ENCODE assay signal across 8 cellular contexts in genomic region chr19:48635263-48635965, GRCh38. TPM values are rescaled to one million over a fixed set of nuclear protein-coding genes. Genes with fewer than 3 reads are reported as not detected.
DNase-seq lines count a peak whose midpoint lies in the region; ATAC-seq, FAIRE-seq and TF ChIP-seq lines count a peak whose summit lies in the region.

No MANE protein-coding gene starts in this region.

- H3K9me3 ChIP-seq in endothelial cell of umbilical vein (replicated peaks; ENCODE audit: control insufficient read depth, insufficient read depth, low read length) (no peaks in the 10 kb centered on the region), muscle layer of duodenum (ENCODE audit: control insufficient read depth in 1 of 2, low read length in 2 of 2) (no peaks in the 10 kb centered on the region)

- peak overlapping the region; percentile 37 for H3K4me2 ChIP-seq in endothelial cell of umbilical vein (ENCODE audit: insufficient read depth, low read length)

- H3K27me3 ChIP-seq in endothelial cell of umbilical vein (ENCODE audit: control insufficient read depth in 2 of 2, insufficient read depth in 2 of 2, low read length in 2 of 2) (peaks cover 3 to 13% of the 10 kb centered on the region in 2 experiments), muscle layer of duodenum (ENCODE audit: low read depth, low read length) (no peaks in the 10 kb centered on the region)

- H3K9me1 ChIP-seq in endothelial cell of umbilical vein (replicated peaks; ENCODE audit: control insufficient read depth, extremely low read depth, insufficient read depth, low read length) = no peaks in the 10 kb centered on the region

- H3K4me1 Mint-ChIP-seq in activated CD8-positive, alpha-beta memory T cell treated with anti-CD3 and anti-CD28 coated beads, Interleukin-2, amount 10 ng/mL, durations not matched to agents 7 days and 5 days = peaks cover 48% of the 10 kb centered on the region

- H3K4me3 Mint-ChIP-seq in activated CD8-positive, alpha-beta memory T cell treated with anti-CD3 and anti-CD28 coated beads, Interleukin-2, amount 10 ng/mL, durations not matched to agents 7 days and 5 days = peak overlapping the region; percentile 98

- no peaks in the 10 kb centered on the region for H3K36me3 ChIP-seq in endothelial cell of umbilical vein (ENCODE audit: control insufficient read depth in 2 of 2, extremely low read depth in 1 of 2, insufficient read depth in 2 of 2, low read length in 2 of 2)
- peaks cover 4 to 9% of the 10 kb centered on the region in 2 donors for H3K36me3 ChIP-seq in muscle layer of duodenum (ENCODE audit: control insufficient read depth in 1 of 2, insufficient read depth in 2 of 2, low read length in 2 of 2)

- DNase-seq in GM13977 (ENCODE audit: low spot score) (peak; percentile 93), NCI-H510A treated with DMSO at 0.1 percent for 48 hours (lab: John Stamatoyannopoulos, UW) (peak; percentile 50), endothelial cell of umbilical vein (ENCODE audit: low read depth, low spot score) (peak; percentile 53)
- DNase-seq in activated CD8-positive, alpha-beta memory T cell treated with anti-CD3 and anti-CD28 coated beads, Interleukin-2, amount 10 ng/mL, durations not matched to agents 7 days and 5 days = peak; percentile 80
- DNase-seq in stimulated activated naive CD4-positive, alpha-beta T cell (lab: John Stamatoyannopoulos, UW) = peak; percentile 46 to 84 (median 74)

- peaks cover 3% of the 10 kb centered on the region for H3K36me3 Mint-ChIP-seq in activated CD8-positive, alpha-beta memory T cell treated with anti-CD3 and anti-CD28 coated beads, Interleukin-2, amount 10 ng/mL, durations not matched to agents 7 days and 5 days

- TF ChIP-seq CTCF in 22Rv1 (IDR thresholded peaks at IDR 0.05) (no peak; the same call in 1 of the 2 replicates), GM13977 (IDR thresholded peaks at IDR 0.05; ENCODE audit: extremely low read depth, insufficient read depth, missing control alignments) (no peak), endothelial cell of umbilical vein (IDR thresholded peaks at IDR 0.05; ENCODE audit: extremely low read depth in 1 of 2, insufficient read depth in 1 of 2, low read depth in 1 of 2, low read length in 2 of 2) (no peak)

- peak overlapping the region; percentile 95 for H3K27ac Mint-ChIP-seq in activated CD8-positive, alpha-beta memory T cell treated with anti-CD3 and anti-CD28 coated beads, Interleukin-2, amount 10 ng/mL, durations not matched to agents 7 days and 5 days

- H3K27me3 Mint-ChIP-seq in activated CD8-positive, alpha-beta memory T cell treated with anti-CD3 and anti-CD28 coated beads, Interleukin-2, amount 10 ng/mL, durations not matched to agents 7 days and 5 days = peaks cover 2% of the 10 kb centered on the region

- CTCF ChIA-PET in activated CD8-positive, alpha-beta memory T cell treated with anti-CD3 and anti-CD28 coated beads, Interleukin-2, amount 10 ng/mL, durations not matched to agents 7 days and 5 days (lab: Charles Lee) = no interaction called here
- CTCF ChIA-PET in endothelial cell of umbilical vein (lab: Charles Lee) = no interaction called here

- H3K79me2 ChIP-seq in endothelial cell of umbilical vein (ENCODE audit: control insufficient read depth, insufficient read depth, low read length) = no peaks in the 10 kb centered on the region

- no peaks in the 10 kb centered on the region for H4K20me1 ChIP-seq in endothelial cell of umbilical vein (replicated peaks; ENCODE audit: control insufficient read depth, extremely low read depth, insufficient read depth, low read length)

- peak; percentile 10 for ATAC-seq in activated CD8-positive, alpha-beta memory T cell treated with anti-CD3 and anti-CD28 coated beads, Interleukin-2, amount 10 ng/mL, durations not matched to agents 7 days and 5 days
- ATAC-seq in HG03039 (IDR thresholded peaks at IDR 0.05; ENCODE audit: unreplicated experiment) = no peak

- FAIRE-seq in endothelial cell of umbilical vein (lab: Jason Lieb, UNC) = peak; percentile 63

- POLR2A ChIA-PET in endothelial cell of umbilical vein (lab: Charles Lee) = no interaction called here

- H3K4me1 ChIP-seq in endothelial cell of umbilical vein (ENCODE audit: control insufficient read depth, extremely low read depth, insufficient read depth, low read length) = peaks cover 34% of the 10 kb centered on the region
- peaks cover 24 to 51% of the 10 kb centered on the region in 2 donors for H3K4me1 ChIP-seq in muscle layer of duodenum (ENCODE audit: control insufficient read depth in 1 of 2, insufficient read depth in 2 of 2, low read length in 2 of 2)

- no peaks in the 10 kb centered on the region for H3K9me3 Mint-ChIP-seq in activated CD8-positive, alpha-beta memory T cell treated with anti-CD3 and anti-CD28 coated beads, Interleukin-2, amount 10 ng/mL, durations not matched to agents 7 days and 5 days (ENCODE audit: low read depth)

- BruUV-seq in endothelial cell of umbilical vein (replicated peaks; lab: Mats Ljungman, UMichigan) = no TSS peak

- H3K9ac ChIP-seq in endothelial cell of umbilical vein (replicated peaks; ENCODE audit: extremely low read depth, insufficient read depth, low read length) = peak overlapping the region; percentile 4

- in situ Hi-C loops in GM13977 (cut with MboI; ENCODE audit: low pct_unique_long_range_greater_than_20kb, low sequenced_read_pairs, unreplicated experiment) = loop anchor here (25.0 kb wide), 1 partner anchor 327 kb away; the partner anchor contains the start of genes BAX and FTL

- intact Hi-C loops in endothelial cell of umbilical vein (cut with micrococcal nuclease) = loop anchor here (5.0 to 10.0 kb wide), 2 partner anchors 337 to 359 kb away; partner anchors contain the start of genes GYS1 and RUVBL2

- H3K4me3 ChIP-seq in endothelial cell of umbilical vein (replicated peaks in 1 of 3; ENCODE audit: insufficient read depth in 1 of 3, low read depth in 1 of 3, low read length in 3 of 3) (peak overlapping the region in 1 of 3 experiments; percentile 34), muscle layer of duodenum (ENCODE audit: low read depth in 1 of 2, low read length in 2 of 2) (peak overlapping the region; percentile 71 to 96)

- dilution Hi-C loops in endothelial cell of umbilical vein (cut with MboI; ENCODE audit: extremely low pct_ligation_motif_present, low sequenced_read_pairs) = no loop called here

- H2AFZ ChIP-seq in endothelial cell of umbilical vein (ENCODE audit: low read depth, low read length) = peak overlapping the region; percentile 15

- H3K27ac ChIP-seq in 22Rv1 (peak overlapping the region; percentile 100), endothelial cell of umbilical vein (ENCODE audit: insufficient read depth, low read depth, low read length) (no peak overlapping the region), muscle layer of duodenum (ENCODE audit: low read length) (peak overlapping the region; percentile 98)

- no peak for TF ChIP-seq POLR2A in endothelial cell of umbilical vein (IDR thresholded peaks at IDR 0.05; ENCODE audit: low read depth, low read length)

RNA-seq across cellular contexts. Expression of gene DBP, which starts 1.8 kb away (rescaled TPM):
- total RNA-seq in activated CD8-positive, alpha-beta memory T cell treated with anti-CD3 and anti-CD28 coated beads, Interleukin-2, amount 10 ng/mL, durations not matched to agents 7 days and 5 days = 10 to 100 TPM; 11.3 to 18.0 TPM
- total RNA-seq in endothelial cell of umbilical vein = 0.78 and 1.5 TPM in 2 replicates
- polyA plus RNA-seq in endothelial cell of umbilical vein = 1.8 and 2.0 TPM in 2 replicates
- polyA plus RNA-seq in endothelial cell of umbilical vein (2011; cell fraction: cytosol; rRNA removed) = 0.80 and 1.8 TPM in 2 replicates
- polyA plus RNA-seq in endothelial cell of umbilical vein (2011; cell fraction: nucleus; rRNA removed) = 0.43 and 0.76 TPM in 2 replicates
- 0.75 and 1.6 TPM in 2 replicates for polyA plus RNA-seq in endothelial cell of umbilical vein (2012)
- 0.68 TPM in 1 of 2 replicates, not detected in the other for polyA minus RNA-seq in endothelial cell of umbilical vein
- polyA minus RNA-seq in endothelial cell of umbilical vein (2011; cell fraction: cytosol; rRNA and poly(A)+ RNA removed) = 9.1 TPM
- 0.29 and 0.48 TPM in 2 replicates for polyA minus RNA-seq in endothelial cell of umbilical vein (2011; cell fraction: nucleus; rRNA and poly(A)+ RNA removed)

RNA-seq across cellular contexts. Expression of gene CA11, which starts 10.6 kb away (rescaled TPM):
- total RNA-seq in activated CD8-positive, alpha-beta memory T cell treated with anti-CD3 and anti-CD28 coated beads, Interleukin-2, amount 10 ng/mL, durations not matched to agents 7 days and 5 days = 1 to 10 TPM; 6.0 to 7.2 TPM
- total RNA-seq in endothelial cell of umbilical vein = 2.8 TPM in 2 replicates
- 2.6 and 4.7 TPM in 2 replicates for polyA plus RNA-seq in endothelial cell of umbilical vein
- 0.90 and 1.3 TPM in 2 replicates for polyA plus RNA-seq in endothelial cell of umbilical vein (2011; cell fraction: cytosol; rRNA removed)
- polyA plus RNA-seq in endothelial cell of umbilical vein (2011; cell fraction: nucleus; rRNA removed) = 1.1 and 4.5 TPM in 2 replicates
- polyA plus RNA-seq in endothelial cell of umbilical vein (2012) = 3.1 and 7.2 TPM in 2 replicates
- polyA minus RNA-seq in endothelial cell of umbilical vein = 0.39 and 0.70 TPM in 2 replicates
- 5.7 TPM for polyA minus RNA-seq in endothelial cell of umbilical vein (2011; cell fraction: cytosol; rRNA and poly(A)+ RNA removed)
- polyA minus RNA-seq in endothelial cell of umbilical vein (2011; cell fraction: nucleus; rRNA and poly(A)+ RNA removed) = 0.29 and 0.82 TPM in 2 replicates

RNA-seq across cellular contexts. Expression of gene SPHK2, which starts 16.1 kb away (rescaled TPM):
- total RNA-seq in activated CD8-positive, alpha-beta memory T cell treated with anti-CD3 and anti-CD28 coated beads, Interleukin-2, amount 10 ng/mL, durations not matched to agents 7 days and 5 days = 10 to 100 TPM; 37.3 to 43.4 TPM
- 30.5 and 31.1 TPM in 2 replicates for total RNA-seq in endothelial cell of umbilical vein
- polyA plus RNA-seq in endothelial cell of umbilical vein = 20.2 and 23.4 TPM in 2 replicates
- 8.2 and 10.7 TPM in 2 replicates for polyA plus RNA-seq in endothelial cell of umbilical vein (2011; cell fraction: cytosol; rRNA removed)
- polyA plus RNA-seq in endothelial cell of umbilical vein (2011; cell fraction: nucleus; rRNA removed) = 26.2 and 26.5 TPM in 2 replicates
- 9.2 and 11.3 TPM in 2 replicates for polyA plus RNA-seq in endothelial cell of umbilical vein (2012)
- 11.7 and 14.6 TPM in 2 replicates for polyA minus RNA-seq in endothelial cell of umbilical vein
- 10.9 TPM for polyA minus RNA-seq in endothelial cell of umbilical vein (2011; cell fraction: cytosol; rRNA and poly(A)+ RNA removed)
- 14.6 and 21.1 TPM in 2 replicates for polyA minus RNA-seq in endothelial cell of umbilical vein (2011; cell fraction: nucleus; rRNA and poly(A)+ RNA removed)

RNA-seq across cellular contexts. Expression of gene RPL18, which starts 16.4 kb away (rescaled TPM):
- 1,000 to 10,000 TPM; 1,413 to 1,465 TPM for total RNA-seq in activated CD8-positive, alpha-beta memory T cell treated with anti-CD3 and anti-CD28 coated beads, Interleukin-2, amount 10 ng/mL, durations not matched to agents 7 days and 5 days
- 1,402 and 1,407 TPM in 2 replicates for total RNA-seq in endothelial cell of umbilical vein
- 2,154 and 2,376 TPM in 2 replicates for polyA plus RNA-seq in endothelial cell of umbilical vein
- 1,380 and 1,833 TPM in 2 replicates for polyA plus RNA-seq in endothelial cell of umbilical vein (2011; cell fraction: cytosol; rRNA removed)
- polyA plus RNA-seq in endothelial cell of umbilical vein (2011; cell fraction: nucleus; rRNA removed) = 597 and 638 TPM in 2 replicates
- polyA plus RNA-seq in endothelial cell of umbilical vein (2012) = 1,901 and 3,069 TPM in 2 replicates
- 547 and 582 TPM in 2 replicates for polyA minus RNA-seq in endothelial cell of umbilical vein
- 814 TPM for polyA minus RNA-seq in endothelial cell of umbilical vein (2011; cell fraction: cytosol; rRNA and poly(A)+ RNA removed)
- 103 and 151 TPM in 2 replicates for polyA minus RNA-seq in endothelial cell of umbilical vein (2011; cell fraction: nucleus; rRNA and poly(A)+ RNA removed)

RNA-seq across cellular contexts. Expression of gene FAM83E, which starts 20.5 kb away (rescaled TPM):
- total RNA-seq in activated CD8-positive, alpha-beta memory T cell treated with anti-CD3 and anti-CD28 coated beads, Interleukin-2, amount 10 ng/mL, durations not matched to agents 7 days and 5 days = 1 to 10 TPM; 2.8 to 4.1 TPM
- total RNA-seq in endothelial cell of umbilical vein = 1.7 and 3.5 TPM in 2 replicates
- 0.04 and 0.10 TPM in 2 replicates for polyA plus RNA-seq in endothelial cell of umbilical vein
- not detected in 2 replicates for polyA plus RNA-seq in endothelial cell of umbilical vein (2011; cell fraction: cytosol; rRNA removed)
- polyA plus RNA-seq in endothelial cell of umbilical vein (2011; cell fraction: nucleus; rRNA removed) = 0.76 and 1.0 TPM in 2 replicates
- polyA plus RNA-seq in endothelial cell of umbilical vein (2012) = not detected in 2 replicates
- 0.59 and 0.63 TPM in 2 replicates for polyA minus RNA-seq in endothelial cell of umbilical vein
- not detected for polyA minus RNA-seq in endothelial cell of umbilical vein (2011; cell fraction: cytosol; rRNA and poly(A)+ RNA removed)
- 0.91 and 4.4 TPM in 2 replicates for polyA minus RNA-seq in endothelial cell of umbilical vein (2011; cell fraction: nucleus; rRNA and poly(A)+ RNA removed)
